In genomic region chr3:26340001-26340400, GRCh38 we compare ENCODE assay signal across 4 cellular contexts.
"Had no signal": no experiment of that assay in that cellular context is flagged by ENCODE, and none has a peak within 500 bp of the region (broad histone marks: within the 10 kb centered on the region; RNA-seq: fewer than 3 reads in every experiment).

No MANE protein-coding gene starts in this region.

- H3K27ac Mint-ChIP-seq: GM23338, H9 had no signal

- H3K4me1 Mint-ChIP-seq: GM23338, H9 had no signal

- DNase-seq: H9, HCEC 1CT, IMR-90 had no signal

- H3K4me3 ChIP-seq: GM23338 had no signal

- H3K9me3 Mint-ChIP-seq: GM23338 had no signal

- ATAC-seq: GM23338 had no signal

- H3K4me3 Mint-ChIP-seq: GM23338, H9 had no signal
